1 cellular context compared by ENCODE assay signal in the genomic region with DNA sequence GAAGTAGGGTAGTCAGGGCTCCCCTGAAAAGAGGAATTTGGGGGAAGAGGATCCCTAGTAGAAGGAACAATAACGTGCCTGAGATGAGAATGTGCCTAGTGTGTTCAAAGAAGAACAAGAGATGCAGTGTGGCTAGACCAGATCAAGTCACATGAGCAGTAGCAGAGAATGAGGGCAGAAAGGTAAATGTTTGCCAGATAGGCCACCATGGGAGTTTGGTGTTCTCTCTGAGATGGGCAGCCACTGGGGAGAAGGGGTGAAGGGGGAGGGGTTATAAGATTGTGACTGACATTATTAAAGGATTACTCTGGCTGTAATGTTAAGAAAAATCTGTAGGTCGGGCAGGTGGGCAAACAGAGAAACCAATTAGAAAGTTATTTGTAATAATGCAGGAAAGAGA.
TF ChIP-seq lines count a peak whose summit lies in the region.

No MANE protein-coding gene starts in this region.

TF ChIP-seq in neural cell, 6 proteins besides CTCF, POLR2A, EP300 and RAD21:
- no peak for TF ChIP-seq EZH2 (IDR thresholded peaks at IDR 0.05; ENCODE audit: borderline replicate concordance, insufficient read depth, low read length, poor library complexity, severe bottlenecking)
- no peak for TF ChIP-seq REST (IDR thresholded peaks at IDR 0.05; ENCODE audit: borderline replicate concordance)
- no peak for TF ChIP-seq POLR2AphosphoS5 (IDR thresholded peaks at IDR 0.05)
- no peak for TF ChIP-seq MXI1 (conservative IDR thresholded peaks at IDR 0.05; ENCODE audit: poor library complexity, severe bottlenecking)
- no peak for TF ChIP-seq SMC3 (conservative IDR thresholded peaks at IDR 0.05; ENCODE audit: poor library complexity)
- TF ChIP-seq TAF1 (IDR thresholded peaks at IDR 0.05; ENCODE audit: low read depth), result no peak
TF ChIP-seq in neural cell: peak in this region for 0.
